ENCODE assay signal across 1 cellular context in genomic region chr22:23245799-23246136, GRCh38.
TF ChIP-seq lines count a peak whose summit lies in the region.

No MANE protein-coding gene starts in this region.

TF ChIP-seq in K562, 482 proteins besides CTCF, POLR2A, EP300 and RAD21 (continued from another document):
- TF ChIP-seq PKNOX1 (IDR thresholded peaks at IDR 0.05) (no peak), RBBP5 (IDR thresholded peaks at IDR 0.05; ENCODE audit: borderline replicate concordance, insufficient read depth, low read length, poor library complexity, severe bottlenecking) (no peak), MLX (CRISPR knock-in tag; conservative IDR thresholded peaks at IDR 0.05) (peak in 1 of 2 experiments; percentile 68; a peak in 1 of 4 replicates), MCM2 (IDR thresholded peaks at IDR 0.05; ENCODE audit: low read depth) (no peak), SNAPC5 (CRISPR knock-in tag; IDR thresholded peaks at IDR 0.05) (no peak), ARID1B (IDR thresholded peaks at IDR 0.05) (no peak), THRAP3 (IDR thresholded peaks at IDR 0.05; ENCODE audit: borderline replicate concordance) (no peak), RAD51 (IDR thresholded peaks at IDR 0.05; ENCODE audit: borderline replicate concordance, low read depth) (no peak), ATF3 (IDR thresholded peaks at IDR 0.05) (no peak), ATF3 (CRISPR knock-in tag; conservative IDR thresholded peaks at IDR 0.05) (0 out of 2 replicates have a peak, but pooled peaks have one; percentile 40), CHAMP1 (IDR thresholded peaks at IDR 0.05) (no peak), TFAM (CRISPR knock-in tag; conservative IDR thresholded peaks at IDR 0.05) (no peak)
- TF ChIP-seq, protein P1, sequence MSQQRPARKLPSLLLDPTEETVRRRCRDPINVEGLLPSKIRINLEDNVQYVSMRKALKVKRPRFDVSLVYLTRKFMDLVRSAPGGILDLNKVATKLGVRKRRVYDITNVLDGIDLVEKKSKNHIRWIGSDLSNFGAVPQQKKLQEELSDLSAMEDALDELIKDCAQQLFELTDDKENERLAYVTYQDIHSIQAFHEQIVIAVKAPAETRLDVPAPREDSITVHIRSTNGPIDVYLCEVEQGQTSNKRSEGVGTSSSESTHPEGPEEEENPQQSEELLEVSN (IDR thresholded peaks at IDR 0.05; ENCODE audit: borderline replicate concordance in 1 of 2, extremely low read depth in 1 of 2, insufficient read depth in 1 of 2, insufficient read length in 1 of 2, low read depth in 1 of 2, low read length in 1 of 2, poor library complexity in 1 of 2, severe bottlenecking in 1 of 2) = no peak
- TF ChIP-seq, protein P2, sequence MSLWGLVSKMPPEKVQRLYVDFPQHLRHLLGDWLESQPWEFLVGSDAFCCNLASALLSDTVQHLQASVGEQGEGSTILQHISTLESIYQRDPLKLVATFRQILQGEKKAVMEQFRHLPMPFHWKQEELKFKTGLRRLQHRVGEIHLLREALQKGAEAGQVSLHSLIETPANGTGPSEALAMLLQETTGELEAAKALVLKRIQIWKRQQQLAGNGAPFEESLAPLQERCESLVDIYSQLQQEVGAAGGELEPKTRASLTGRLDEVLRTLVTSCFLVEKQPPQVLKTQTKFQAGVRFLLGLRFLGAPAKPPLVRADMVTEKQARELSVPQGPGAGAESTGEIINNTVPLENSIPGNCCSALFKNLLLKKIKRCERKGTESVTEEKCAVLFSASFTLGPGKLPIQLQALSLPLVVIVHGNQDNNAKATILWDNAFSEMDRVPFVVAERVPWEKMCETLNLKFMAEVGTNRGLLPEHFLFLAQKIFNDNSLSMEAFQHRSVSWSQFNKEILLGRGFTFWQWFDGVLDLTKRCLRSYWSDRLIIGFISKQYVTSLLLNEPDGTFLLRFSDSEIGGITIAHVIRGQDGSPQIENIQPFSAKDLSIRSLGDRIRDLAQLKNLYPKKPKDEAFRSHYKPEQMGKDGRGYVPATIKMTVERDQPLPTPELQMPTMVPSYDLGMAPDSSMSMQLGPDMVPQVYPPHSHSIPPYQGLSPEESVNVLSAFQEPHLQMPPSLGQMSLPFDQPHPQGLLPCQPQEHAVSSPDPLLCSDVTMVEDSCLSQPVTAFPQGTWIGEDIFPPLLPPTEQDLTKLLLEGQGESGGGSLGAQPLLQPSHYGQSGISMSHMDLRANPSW (CRISPR knock-in tag; IDR thresholded peaks at IDR 0.05) = peak; percentile 51; the same call in 1 of the 2 replicates
